ENCODE assay signal across 1 cellular context in the genomic region with DNA sequence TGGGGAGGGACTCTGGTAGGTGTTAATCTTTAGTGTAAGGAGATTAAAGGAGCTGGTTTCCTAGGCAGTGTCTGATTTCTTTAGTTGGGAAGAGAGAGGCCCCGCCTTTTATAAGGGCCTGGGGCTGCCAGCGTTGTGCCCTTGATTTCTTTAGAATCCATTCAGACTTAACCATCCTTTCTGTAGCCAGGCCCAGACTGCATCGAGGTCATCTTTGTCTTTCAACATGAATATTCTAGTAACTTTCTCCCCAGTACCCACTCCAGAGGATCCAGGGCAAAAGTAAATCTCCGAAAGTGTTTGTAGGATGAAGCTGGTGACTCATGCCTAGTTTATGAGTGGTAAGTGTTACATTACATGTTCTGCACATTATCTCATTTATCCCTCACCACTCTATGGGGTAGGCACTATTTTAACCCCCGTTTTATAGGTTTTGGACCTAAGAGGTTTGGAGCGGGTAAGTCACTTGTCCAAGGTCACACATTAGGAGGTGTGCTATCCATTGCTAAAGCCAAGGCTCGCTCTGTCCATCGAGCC.
TF ChIP-seq lines count a peak whose summit lies in the region.

No MANE protein-coding gene starts in this region.

TF ChIP-seq in HEK293, 187 proteins besides CTCF, POLR2A, EP300 and RAD21 (continued from another document):
- TF ChIP-seq OSR2 (tag by site-specific recombination; IDR thresholded peaks at IDR 0.05) (peak; percentile 63; the same call in 1 of the 2 replicates), ZNF214 (tag by site-specific recombination; IDR thresholded peaks at IDR 0.05; ENCODE audit: borderline replicate concordance) (no peak), ZSCAN23 (tag by site-specific recombination; IDR thresholded peaks at IDR 0.05) (peak; percentile 20; the same call in 1 of the 2 replicates), ZNF785 (tag by site-specific recombination; IDR thresholded peaks at IDR 0.05) (no peak), ZEB2 (tag by site-specific recombination; IDR thresholded peaks at IDR 0.05) (peak; percentile 74; the same call in 1 of the 2 replicates), ZSCAN16 (tag by site-specific recombination; IDR thresholded peaks at IDR 0.05) (no peak), ZNF654 (tag by site-specific recombination; IDR thresholded peaks at IDR 0.05; ENCODE audit: low read depth) (no peak), ZNF580 (tag by site-specific recombination; IDR thresholded peaks at IDR 0.05) (peak; percentile 77), GLIS1 (tag by site-specific recombination; IDR thresholded peaks at IDR 0.05) (peak; percentile 73), ZNF19 (tag by site-specific recombination; IDR thresholded peaks at IDR 0.05; ENCODE audit: low read depth) (no peak), SP7 (tag by site-specific recombination; IDR thresholded peaks at IDR 0.05) (peak; percentile 80), ZXDB (tag by site-specific recombination; IDR thresholded peaks at IDR 0.05) (no peak), ZNF23 (tag by site-specific recombination; IDR thresholded peaks at IDR 0.05; ENCODE audit: borderline replicate concordance) (no peak), ZNF423 (tag by site-specific recombination; IDR thresholded peaks at IDR 0.05) (no peak), ZNF335 (tag by site-specific recombination; conservative IDR thresholded peaks at IDR 0.05) (peak; percentile 60)
- TF ChIP-seq, protein P1, sequence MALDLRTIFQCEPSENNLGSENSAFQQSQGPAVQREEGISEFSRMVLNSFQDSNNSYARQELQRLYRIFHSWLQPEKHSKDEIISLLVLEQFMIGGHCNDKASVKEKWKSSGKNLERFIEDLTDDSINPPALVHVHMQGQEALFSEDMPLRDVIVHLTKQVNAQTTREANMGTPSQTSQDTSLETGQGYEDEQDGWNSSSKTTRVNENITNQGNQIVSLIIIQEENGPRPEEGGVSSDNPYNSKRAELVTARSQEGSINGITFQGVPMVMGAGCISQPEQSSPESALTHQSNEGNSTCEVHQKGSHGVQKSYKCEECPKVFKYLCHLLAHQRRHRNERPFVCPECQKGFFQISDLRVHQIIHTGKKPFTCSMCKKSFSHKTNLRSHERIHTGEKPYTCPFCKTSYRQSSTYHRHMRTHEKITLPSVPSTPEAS (tag by site-specific recombination; IDR thresholded peaks at IDR 0.05), result no peak
- TF ChIP-seq, protein P2, sequence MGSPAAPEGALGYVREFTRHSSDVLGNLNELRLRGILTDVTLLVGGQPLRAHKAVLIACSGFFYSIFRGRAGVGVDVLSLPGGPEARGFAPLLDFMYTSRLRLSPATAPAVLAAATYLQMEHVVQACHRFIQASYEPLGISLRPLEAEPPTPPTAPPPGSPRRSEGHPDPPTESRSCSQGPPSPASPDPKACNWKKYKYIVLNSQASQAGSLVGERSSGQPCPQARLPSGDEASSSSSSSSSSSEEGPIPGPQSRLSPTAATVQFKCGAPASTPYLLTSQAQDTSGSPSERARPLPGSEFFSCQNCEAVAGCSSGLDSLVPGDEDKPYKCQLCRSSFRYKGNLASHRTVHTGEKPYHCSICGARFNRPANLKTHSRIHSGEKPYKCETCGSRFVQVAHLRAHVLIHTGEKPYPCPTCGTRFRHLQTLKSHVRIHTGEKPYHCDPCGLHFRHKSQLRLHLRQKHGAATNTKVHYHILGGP (tag by site-specific recombination; IDR thresholded peaks at IDR 0.05), result no peak
- TF ChIP-seq, protein P3, sequence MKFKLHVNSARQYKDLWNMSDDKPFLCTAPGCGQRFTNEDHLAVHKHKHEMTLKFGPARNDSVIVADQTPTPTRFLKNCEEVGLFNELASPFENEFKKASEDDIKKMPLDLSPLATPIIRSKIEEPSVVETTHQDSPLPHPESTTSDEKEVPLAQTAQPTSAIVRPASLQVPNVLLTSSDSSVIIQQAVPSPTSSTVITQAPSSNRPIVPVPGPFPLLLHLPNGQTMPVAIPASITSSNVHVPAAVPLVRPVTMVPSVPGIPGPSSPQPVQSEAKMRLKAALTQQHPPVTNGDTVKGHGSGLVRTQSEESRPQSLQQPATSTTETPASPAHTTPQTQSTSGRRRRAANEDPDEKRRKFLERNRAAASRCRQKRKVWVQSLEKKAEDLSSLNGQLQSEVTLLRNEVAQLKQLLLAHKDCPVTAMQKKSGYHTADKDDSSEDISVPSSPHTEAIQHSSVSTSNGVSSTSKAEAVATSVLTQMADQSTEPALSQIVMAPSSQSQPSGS (tag by site-specific recombination; IDR thresholded peaks at IDR 0.05; ENCODE audit: low read depth), result 0 out of 2 replicates have a peak, but pooled peaks have one; percentile 16
- TF ChIP-seq, protein P4, sequence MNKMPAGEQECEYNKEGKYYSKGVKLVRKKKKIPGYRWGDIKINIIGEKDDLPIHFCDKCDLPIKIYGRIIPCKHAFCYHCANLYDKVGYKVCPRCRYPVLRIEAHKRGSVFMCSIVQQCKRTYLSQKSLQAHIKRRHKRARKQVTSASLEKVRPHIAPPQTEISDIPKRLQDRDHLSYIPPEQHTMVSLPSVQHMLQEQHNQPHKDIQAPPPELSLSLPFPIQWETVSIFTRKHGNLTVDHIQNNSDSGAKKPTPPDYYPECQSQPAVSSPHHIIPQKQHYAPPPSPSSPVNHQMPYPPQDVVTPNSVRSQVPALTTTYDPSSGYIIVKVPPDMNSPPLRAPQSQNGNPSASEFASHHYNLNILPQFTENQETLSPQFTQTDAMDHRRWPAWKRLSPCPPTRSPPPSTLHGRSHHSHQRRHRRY (tag by site-specific recombination; IDR thresholded peaks at IDR 0.05), result no peak
